Comparison of ENCODE assay signal across 3 cellular contexts in genomic region chr19:14189415-14189814, GRCh38.
TF ChIP-seq lines count a peak whose summit lies in the region.

No MANE protein-coding gene starts in this region.

TF ChIP-seq in HEK293, 187 proteins besides CTCF, POLR2A, EP300 and RAD21:
- peak; percentile 82 for TF ChIP-seq ZNF146 (tag by site-specific recombination; IDR thresholded peaks at IDR 0.05)
- no peak for TF ChIP-seq GLI4 (tag by site-specific recombination; IDR thresholded peaks at IDR 0.05)

TF ChIP-seq in K562, 482 proteins besides CTCF, POLR2A, EP300 and RAD21:
- TF ChIP-seq EP400 (IDR thresholded peaks at IDR 0.05) (no peak), ZNF146 (CRISPR knock-in tag; IDR thresholded peaks at IDR 0.05; ENCODE audit: unreplicated experiment) (peak; percentile 60), ZNF212 (CRISPR knock-in tag; IDR thresholded peaks at IDR 0.05) (no peak), NRF1 (conservative IDR thresholded peaks at IDR 0.05 in 1 of 2, IDR thresholded peaks at IDR 0.05 in 1 of 2) (no peak), E2F5 (CRISPR knock-in tag; IDR thresholded peaks at IDR 0.05) (no peak), SP1 (CRISPR knock-in tag; IDR thresholded peaks at IDR 0.05) (no peak), CBX2 (IDR thresholded peaks at IDR 0.05; ENCODE audit: insufficient read depth, low read length, poor library complexity, severe bottlenecking) (no peak), TAF7 (tag; IDR thresholded peaks at IDR 0.05) (no peak)

TF ChIP-seq in endothelial cell of umbilical vein, 7 proteins besides CTCF, POLR2A, EP300 and RAD21:
- TF ChIP-seq POLR2AphosphoS5 (IDR thresholded peaks at IDR 0.05; ENCODE audit: insufficient read depth, low read depth, low read length) (no peak), JUN (IDR thresholded peaks at IDR 0.05; ENCODE audit: borderline replicate concordance, insufficient read depth, insufficient read length, low read depth) (no peak), FOS (IDR thresholded peaks at IDR 0.05; ENCODE audit: borderline replicate concordance, insufficient read depth, low read length) (no peak), MYC (IDR thresholded peaks at IDR 0.05; ENCODE audit: low read depth, low read length) (no peak), EZH2 (IDR thresholded peaks at IDR 0.05; ENCODE audit: borderline replicate concordance, low read depth, low read length, severe bottlenecking) (no peak), MAX (IDR thresholded peaks at IDR 0.05; ENCODE audit: insufficient read depth, insufficient read length) (no peak)
